ENCODE assay signal across 8 cellular contexts in genomic region chr12:24561411-24561871, GRCh38.
DNase-seq lines count a peak whose midpoint lies in the region; ATAC-seq and TF ChIP-seq lines count a peak whose summit lies in the region.

No MANE protein-coding gene starts in this region.

- CTCF ChIA-PET in activated CD8-positive, alpha-beta T cell treated with anti-CD3 and anti-CD28 coated beads for 36 hours (lab: Charles Lee) = no interaction called here

- TF ChIP-seq CTCF in activated CD8-positive, alpha-beta T cell treated with anti-CD3 and anti-CD28 coated beads for 36 hours (IDR thresholded peaks at IDR 0.05) = no peak
- TF ChIP-seq CTCF in heart right ventricle (IDR thresholded peaks at IDR 0.05) = no peak
- peak; percentile 4 for TF ChIP-seq CTCF in progenitor cell of endocrine pancreas (IDR thresholded peaks at IDR 0.05; ENCODE audit: unreplicated experiment)

- 1% methylated on average over 15 of the region's 15 CpGs for WGBS in heart right ventricle, 2 donors

- peaks cover 18% of the 10 kb centered on the region for H3K4me1 Mint-ChIP-seq in activated CD4-positive, alpha-beta T cell treated with anti-CD3 and anti-CD28 coated beads, Interleukin-2, amount 10 ng/mL, durations not matched to agents 24 days and 14 days
- H3K4me1 Mint-ChIP-seq in activated CD8-positive, alpha-beta T cell treated with anti-CD3 and anti-CD28 coated beads for 36 hours (ENCODE audit: low read depth) = peaks cover 11% of the 10 kb centered on the region
- H3K4me1 Mint-ChIP-seq in progenitor cell of endocrine pancreas (ENCODE audit: low read depth) = peaks cover 29% of the 10 kb centered on the region

- H3K27ac Mint-ChIP-seq in activated CD4-positive, alpha-beta T cell treated with anti-CD3 and anti-CD28 coated beads, Interleukin-2, amount 10 ng/mL, durations not matched to agents 24 days and 14 days = no peak overlapping the region
- H3K27ac Mint-ChIP-seq in activated CD8-positive, alpha-beta T cell treated with anti-CD3 and anti-CD28 coated beads for 36 hours = no peak overlapping the region
- H3K27ac Mint-ChIP-seq in progenitor cell of endocrine pancreas = peak overlapping the region; percentile 78

- H3K36me3 Mint-ChIP-seq in activated CD4-positive, alpha-beta T cell treated with anti-CD3 and anti-CD28 coated beads, Interleukin-2, amount 10 ng/mL, durations not matched to agents 24 days and 14 days (ENCODE audit: low read depth) = no peaks in the 10 kb centered on the region
- no peaks in the 10 kb centered on the region for H3K36me3 Mint-ChIP-seq in activated CD8-positive, alpha-beta T cell treated with anti-CD3 and anti-CD28 coated beads for 36 hours (ENCODE audit: low read depth)
- H3K36me3 Mint-ChIP-seq in progenitor cell of endocrine pancreas (ENCODE audit: insufficient read depth) = no peaks in the 10 kb centered on the region

- peaks cover 0 to 19% (median 7%) of the 10 kb centered on the region in 9 donors for H3K4me1 ChIP-seq in heart right ventricle

- peaks cover 0 to 58% (median 23%) of the 10 kb centered on the region in 7 donors for H3K27me3 ChIP-seq in heart right ventricle

- H3K4me3 Mint-ChIP-seq in activated CD4-positive, alpha-beta T cell treated with anti-CD3 and anti-CD28 coated beads, Interleukin-2, amount 10 ng/mL, durations not matched to agents 24 days and 14 days = peak overlapping the region; percentile 93
- peak overlapping the region; percentile 57 for H3K4me3 Mint-ChIP-seq in activated CD8-positive, alpha-beta T cell treated with anti-CD3 and anti-CD28 coated beads for 36 hours
- peak overlapping the region; percentile 95 for H3K4me3 Mint-ChIP-seq in progenitor cell of endocrine pancreas (ENCODE audit: low read depth)

- no peaks in the 10 kb centered on the region for H3K9me3 Mint-ChIP-seq in activated CD4-positive, alpha-beta T cell treated with anti-CD3 and anti-CD28 coated beads, Interleukin-2, amount 10 ng/mL, durations not matched to agents 24 days and 14 days
- H3K9me3 Mint-ChIP-seq in activated CD8-positive, alpha-beta T cell treated with anti-CD3 and anti-CD28 coated beads for 36 hours = no peaks in the 10 kb centered on the region
- H3K9me3 Mint-ChIP-seq in progenitor cell of endocrine pancreas (ENCODE audit: low read depth) = peaks cover 3% of the 10 kb centered on the region

- POLR2A ChIA-PET in activated CD8-positive, alpha-beta T cell treated with anti-CD3 and anti-CD28 coated beads for 36 hours (lab: Charles Lee) = no interaction called here

- peak overlapping the region; percentile 59 to 80 (median 72) for H3K4me3 ChIP-seq in heart right ventricle

- ATAC-seq in activated CD8-positive, alpha-beta T cell treated with anti-CD3 and anti-CD28 coated beads for 36 hours = no peak
- ATAC-seq in heart right ventricle (peak in 7 of 8 donors; percentile 28 to 61 (median 49)), HG03095 (IDR thresholded peaks at IDR 0.05; ENCODE audit: unreplicated experiment) (no peak)

- no peaks in the 10 kb centered on the region for H3K36me3 ChIP-seq in heart right ventricle

- peak overlapping the region; percentile 29 to 82 (median 78) for H3K27ac ChIP-seq in heart right ventricle

- no peaks in the 10 kb centered on the region for H3K9me3 ChIP-seq in heart right ventricle

- intact Hi-C loops in activated CD4-positive, alpha-beta T cell treated with anti-CD3 and anti-CD28 coated beads, Interleukin-2, amount 10 ng/mL, durations not matched to agents 24 days and 14 days (cut with micrococcal nuclease) = loop anchor here (5.0 to 10.0 kb wide), 3 partner anchors 36 to 1563 kb away; partner anchors contain the start of gene BHLHE41
- intact Hi-C loops in activated CD8-positive, alpha-beta T cell treated with anti-CD3 and anti-CD28 coated beads for 36 hours (cut with micrococcal nuclease) = no loop called here
- intact Hi-C loops in heart right ventricle (cut with DNase I) = loop anchor here in 1 of 10 donors (1.0 kb wide), 1 partner anchor 25 kb away; no protein-coding TSS in a partner anchor

- no peak for DNase-seq in activated CD4-positive, alpha-beta T cell treated with anti-CD3 and anti-CD28 coated beads, Interleukin-2, amount 10 ng/mL, durations not matched to agents 24 days and 14 days
- no peak for DNase-seq in activated CD4-positive, alpha-beta T cell treated with anti-CD3 and anti-CD28 coated beads, Interleukin-2, amount 50 U/mL, for 48 hours
- DNase-seq in activated CD8-positive, alpha-beta T cell treated with anti-CD3 and anti-CD28 coated beads for 36 hours = no peak
- no peak for DNase-seq in heart right ventricle
- DNase-seq in progenitor cell of endocrine pancreas (ENCODE audit: low spot score, unreplicated experiment) = no peak
- no peak for DNase-seq in stimulated activated naive CD4-positive, alpha-beta T cell (lab: John Stamatoyannopoulos, UW)
- no peak for DNase-seq in cerebellum (ENCODE audit: low spot score)

- H3K27me3 Mint-ChIP-seq in activated CD4-positive, alpha-beta T cell treated with anti-CD3 and anti-CD28 coated beads, Interleukin-2, amount 10 ng/mL, durations not matched to agents 24 days and 14 days = peaks cover 61% of the 10 kb centered on the region
- peaks cover 54% of the 10 kb centered on the region for H3K27me3 Mint-ChIP-seq in activated CD8-positive, alpha-beta T cell treated with anti-CD3 and anti-CD28 coated beads for 36 hours
- H3K27me3 Mint-ChIP-seq in progenitor cell of endocrine pancreas = peaks cover 19% of the 10 kb centered on the region

Comparison
In these comparisons a context has a peak if more than half of its experiments do, and no peak if none do; other contexts are left out.
1. ATAC-seq: peak in heart right ventricle (7 of 8); none in activated CD8-positive, alpha-beta T cell treated with anti-CD3 and anti-CD28 coated beads for 36 hours (single experiment) and HG03095 (single experiment).
2. Peak in every context shown above with its lines, with median percentiles within 50 percentile points of each other: H3K4me3 Mint-ChIP-seq.